1 cellular context compared by ENCODE assay signal in the genomic region with DNA sequence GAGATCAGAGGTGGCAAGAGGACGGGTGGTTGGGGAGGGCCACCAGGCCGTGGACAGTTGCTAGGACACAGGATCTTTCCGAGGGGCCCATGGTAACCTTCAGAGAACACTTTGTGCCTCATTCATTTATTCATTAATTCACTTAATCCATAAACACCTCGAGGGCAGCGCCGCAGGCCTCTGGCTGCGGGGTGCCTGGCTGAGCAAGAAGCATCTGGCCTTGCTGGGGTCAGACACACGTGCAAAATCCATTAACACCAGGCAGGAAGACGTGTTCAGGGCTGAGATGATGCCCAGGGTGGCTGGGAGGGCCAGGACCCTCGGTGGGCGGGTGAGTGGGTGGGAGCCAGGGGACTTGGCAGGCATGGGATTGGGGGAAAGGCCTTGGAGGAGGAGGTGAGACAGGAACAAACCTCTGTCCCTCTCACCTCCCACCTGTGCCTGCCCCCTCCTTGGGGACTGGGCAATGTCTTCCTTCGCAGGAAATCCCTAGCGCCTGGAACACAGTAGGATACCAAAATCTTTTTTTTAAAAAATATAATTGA.
TF ChIP-seq lines count a peak whose summit lies in the region.

No MANE protein-coding gene starts in this region.

TF ChIP-seq in SK-N-SH, 30 proteins besides CTCF, POLR2A, EP300 and RAD21 (continued from another document):
- TF ChIP-seq, protein P1, sequence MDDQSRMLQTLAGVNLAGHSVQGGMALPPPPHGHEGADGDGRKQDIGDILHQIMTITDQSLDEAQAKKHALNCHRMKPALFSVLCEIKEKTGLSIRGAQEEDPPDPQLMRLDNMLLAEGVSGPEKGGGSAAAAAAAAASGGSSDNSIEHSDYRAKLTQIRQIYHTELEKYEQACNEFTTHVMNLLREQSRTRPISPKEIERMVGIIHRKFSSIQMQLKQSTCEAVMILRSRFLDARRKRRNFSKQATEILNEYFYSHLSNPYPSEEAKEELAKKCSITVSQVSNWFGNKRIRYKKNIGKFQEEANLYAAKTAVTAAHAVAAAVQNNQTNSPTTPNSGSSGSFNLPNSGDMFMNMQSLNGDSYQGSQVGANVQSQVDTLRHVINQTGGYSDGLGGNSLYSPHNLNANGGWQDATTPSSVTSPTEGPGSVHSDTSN (IDR thresholded peaks at IDR 0.05) = no peak
- TF ChIP-seq RFX5 (IDR thresholded peaks at IDR 0.05; ENCODE audit: low read length) = no peak
